In genomic region chr3:177777699-177778098, GRCh38 we compare ENCODE assay signal across 8 cellular contexts.
DNase-seq lines count a peak whose midpoint lies in the region; ATAC-seq and TF ChIP-seq lines count a peak whose summit lies in the region.

No MANE protein-coding gene starts in this region.

- intact Hi-C loops in activated T-helper 1 cell treated with anti-CD3 and anti-CD28 coated beads, Interleukin-12 subunit alpha, Interleukin-12 subunit beta, Interleukin-2, Interleukin-4 antibody, amounts not matched to agents 30 ng/mL and 10 ng/mL and 1 ng/mL, durations not matched to agents 14 hours and 24 hours and 36 hours (cut with micrococcal nuclease): loop anchor here (1.0 to 2.0 kb wide), 3 partner anchors 417 to 905 kb away; no protein-coding TSS in a partner anchor

- CTCF ChIA-PET in activated CD4-positive, alpha-beta memory T cell treated with anti-CD3 and anti-CD28 coated beads, Interleukin-2, amount 10 ng/mL, durations not matched to agents 7 days and 5 days (lab: Charles Lee): interaction anchor here (0.6 to 2.6 kb wide), 5 partner anchors 417 to 906 kb away, joined by 3 to 11 read pairs (median 4); no protein-coding TSS in a partner anchor

- H4K20me1 ChIP-seq in osteoblast (ENCODE audit: insufficient read depth, low read length): no peaks in the 10 kb centered on the region

- no peaks in the 10 kb centered on the region for H3K36me3 ChIP-seq in osteoblast (ENCODE audit: insufficient read depth, low read length)

- H3K27ac ChIP-seq in osteoblast (ENCODE audit: low read depth, low read length): no peak overlapping the region

- no peaks in the 10 kb centered on the region for H3K36me3 Mint-ChIP-seq in activated CD4-positive, alpha-beta memory T cell treated with anti-CD3 and anti-CD28 coated beads, Interleukin-2, amount 10 ng/mL, durations not matched to agents 7 days and 5 days (ENCODE audit: low read depth)
- H3K36me3 Mint-ChIP-seq in activated T-helper 1 cell treated with anti-CD3 and anti-CD28 coated beads, Interleukin-12 subunit alpha, Interleukin-12 subunit beta, Interleukin-2, Interleukin-4 antibody, amounts not matched to agents 30 ng/mL and 10 ng/mL and 1 ng/mL, durations not matched to agents 14 hours and 24 hours and 36 hours (ENCODE audit: low read depth): no peaks in the 10 kb centered on the region

- H3K4me2 ChIP-seq in osteoblast (ENCODE audit: insufficient read depth, low read length): no peak overlapping the region

- peak; percentile 74 for DNase-seq in D341Med (ENCODE audit: low spot score)
- DNase-seq in NCI-H748 treated with DMSO at 0.1 percent for 48 hours (lab: John Stamatoyannopoulos, UW): peak; percentile 6
- DNase-seq in activated CD4-positive, alpha-beta memory T cell treated with anti-CD3 and anti-CD28 coated beads, Interleukin-2, amount 10 ng/mL, durations not matched to agents 7 days and 5 days: peak; percentile 54
- DNase-seq in fibroblast of villous mesenchyme (ENCODE audit: low read depth): peak; percentile 49
- no peak for DNase-seq in osteoblast (ENCODE audit: insufficient read length, low spot score, missing footprints)
- DNase-seq in activated T-helper 1 cell treated with anti-CD3 and anti-CD28 coated beads, Interleukin-12 subunit alpha, Interleukin-12 subunit beta, Interleukin-2, Interleukin-4 antibody, amounts not matched to agents 30 ng/mL and 10 ng/mL and 1 ng/mL, durations not matched to agents 14 hours and 24 hours and 36 hours (ENCODE audit: low spot score): no peak

- peak; percentile 78 for TF ChIP-seq CTCF in fibroblast of villous mesenchyme (IDR thresholded peaks at IDR 0.05; ENCODE audit: insufficient read depth, low read depth, low read length)
- peak; percentile 59 for TF ChIP-seq CTCF in osteoblast (IDR thresholded peaks at IDR 0.05; ENCODE audit: extremely low read depth, low read depth, low read length)

- ATAC-seq in GM19455 (IDR thresholded peaks at IDR 0.05; ENCODE audit: unreplicated experiment): peak; percentile 90
- ATAC-seq in HG03432 (IDR thresholded peaks at IDR 0.05; ENCODE audit: unreplicated experiment): peak; percentile 95

- H2AFZ ChIP-seq in osteoblast (ENCODE audit: low read length): no peak overlapping the region

- no peaks in the 10 kb centered on the region for H3K27me3 ChIP-seq in osteoblast (ENCODE audit: insufficient read depth, low read length)

- peaks cover 32% of the 10 kb centered on the region for H3K4me1 ChIP-seq in osteoblast (ENCODE audit: insufficient read depth, low read length)

- H3K27ac Mint-ChIP-seq in activated CD4-positive, alpha-beta memory T cell treated with anti-CD3 and anti-CD28 coated beads, Interleukin-2, amount 10 ng/mL, durations not matched to agents 7 days and 5 days: peak overlapping the region; percentile 52
- no peak overlapping the region for H3K27ac Mint-ChIP-seq in activated T-helper 1 cell treated with anti-CD3 and anti-CD28 coated beads, Interleukin-12 subunit alpha, Interleukin-12 subunit beta, Interleukin-2, Interleukin-4 antibody, amounts not matched to agents 30 ng/mL and 10 ng/mL and 1 ng/mL, durations not matched to agents 14 hours and 24 hours and 36 hours

- H3K4me1 Mint-ChIP-seq in activated CD4-positive, alpha-beta memory T cell treated with anti-CD3 and anti-CD28 coated beads, Interleukin-2, amount 10 ng/mL, durations not matched to agents 7 days and 5 days: peaks cover 17% of the 10 kb centered on the region
- peaks cover 14% of the 10 kb centered on the region for H3K4me1 Mint-ChIP-seq in activated T-helper 1 cell treated with anti-CD3 and anti-CD28 coated beads, Interleukin-12 subunit alpha, Interleukin-12 subunit beta, Interleukin-2, Interleukin-4 antibody, amounts not matched to agents 30 ng/mL and 10 ng/mL and 1 ng/mL, durations not matched to agents 14 hours and 24 hours and 36 hours (ENCODE audit: low read depth)

- no peaks in the 10 kb centered on the region for H3K9me3 Mint-ChIP-seq in activated CD4-positive, alpha-beta memory T cell treated with anti-CD3 and anti-CD28 coated beads, Interleukin-2, amount 10 ng/mL, durations not matched to agents 7 days and 5 days
- H3K9me3 Mint-ChIP-seq in activated T-helper 1 cell treated with anti-CD3 and anti-CD28 coated beads, Interleukin-12 subunit alpha, Interleukin-12 subunit beta, Interleukin-2, Interleukin-4 antibody, amounts not matched to agents 30 ng/mL and 10 ng/mL and 1 ng/mL, durations not matched to agents 14 hours and 24 hours and 36 hours: no peaks in the 10 kb centered on the region

- H3K9me3 ChIP-seq in osteoblast (ENCODE audit: low read depth, low read length): no peaks in the 10 kb centered on the region

- H3K4me3 ChIP-seq in fibroblast of villous mesenchyme (ENCODE audit: low read depth, low read length) (no peak overlapping the region), osteoblast (ENCODE audit: insufficient read depth, low read length) (no peak overlapping the region)

- no peaks in the 10 kb centered on the region for H3K79me2 ChIP-seq in osteoblast (ENCODE audit: insufficient read depth, low read length)

- no peak overlapping the region for H3K4me3 Mint-ChIP-seq in activated CD4-positive, alpha-beta memory T cell treated with anti-CD3 and anti-CD28 coated beads, Interleukin-2, amount 10 ng/mL, durations not matched to agents 7 days and 5 days
- no peak overlapping the region for H3K4me3 Mint-ChIP-seq in activated T-helper 1 cell treated with anti-CD3 and anti-CD28 coated beads, Interleukin-12 subunit alpha, Interleukin-12 subunit beta, Interleukin-2, Interleukin-4 antibody, amounts not matched to agents 30 ng/mL and 10 ng/mL and 1 ng/mL, durations not matched to agents 14 hours and 24 hours and 36 hours

- no peaks in the 10 kb centered on the region for H3K27me3 Mint-ChIP-seq in activated CD4-positive, alpha-beta memory T cell treated with anti-CD3 and anti-CD28 coated beads, Interleukin-2, amount 10 ng/mL, durations not matched to agents 7 days and 5 days
- H3K27me3 Mint-ChIP-seq in activated T-helper 1 cell treated with anti-CD3 and anti-CD28 coated beads, Interleukin-12 subunit alpha, Interleukin-12 subunit beta, Interleukin-2, Interleukin-4 antibody, amounts not matched to agents 30 ng/mL and 10 ng/mL and 1 ng/mL, durations not matched to agents 14 hours and 24 hours and 36 hours (ENCODE audit: insufficient read depth): no peaks in the 10 kb centered on the region

- POLR2A ChIA-PET in activated CD4-positive, alpha-beta memory T cell treated with anti-CD3 and anti-CD28 coated beads, Interleukin-2, amount 10 ng/mL, durations not matched to agents 7 days and 5 days (lab: Charles Lee): interaction anchor here (1.3 to 1.6 kb wide), 2 partner anchors 418 to 580 kb away, joined by 4 to 5 read pairs; partner anchors contain the start of gene TBL1XR1

Comparison
In these comparisons a context has a peak if more than half of its experiments do, and no peak if none do; other contexts are left out.
1. DNase-seq: peak in D341Med (single experiment), NCI-H748 treated with DMSO at 0.1 percent for 48 hours (single experiment), activated CD4-positive, alpha-beta memory T cell treated with anti-CD3 and anti-CD28 coated beads, Interleukin-2, amount 10 ng/mL, durations not matched to agents 7 days and 5 days (single experiment) and fibroblast of villous mesenchyme (single experiment); none in osteoblast (single experiment) and activated T-helper 1 cell treated with anti-CD3 and anti-CD28 coated beads, Interleukin-12 subunit alpha, Interleukin-12 subunit beta, Interleukin-2, Interleukin-4 antibody, amounts not matched to agents 30 ng/mL and 10 ng/mL and 1 ng/mL, durations not matched to agents 14 hours and 24 hours and 36 hours (single experiment).